Comparison of ENCODE assay signal across 11 cellular contexts in the genomic region with DNA sequence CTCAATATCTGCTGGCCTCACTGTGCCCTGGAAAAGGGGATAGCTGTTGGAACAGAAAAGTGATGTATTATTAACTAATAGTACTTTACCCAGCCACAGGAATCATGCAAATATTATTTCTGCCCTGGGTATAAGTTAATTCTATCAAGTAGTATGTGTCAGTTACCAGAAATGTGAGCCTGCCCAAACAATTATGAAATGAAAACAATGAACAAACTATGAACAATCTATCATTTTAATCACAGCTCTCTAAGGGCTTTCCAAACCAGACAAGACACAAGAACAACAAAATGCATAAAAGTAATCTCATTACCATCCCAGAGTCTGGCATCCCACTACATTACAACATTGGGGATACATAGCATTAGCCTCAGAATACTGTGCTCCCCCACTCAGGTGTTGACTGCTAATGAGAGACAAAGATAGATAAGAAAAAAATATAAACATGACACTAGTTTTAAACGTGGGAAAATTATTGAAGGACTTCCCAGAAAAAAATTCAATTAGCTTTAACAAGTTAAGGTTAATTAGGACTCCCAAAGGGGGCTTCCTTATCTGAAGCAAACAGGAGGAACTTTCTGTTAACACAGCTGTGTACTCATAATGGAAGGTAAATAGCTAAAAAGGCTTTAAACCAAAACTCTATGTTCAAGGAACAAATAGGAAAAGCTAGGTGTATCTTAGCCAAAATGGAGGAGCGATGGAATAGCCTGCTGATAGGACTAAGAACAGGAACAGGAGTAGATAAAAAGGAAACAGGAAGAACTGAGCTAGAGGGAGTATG. TPM values are rescaled to one million over a fixed set of nuclear protein-coding genes. Genes with fewer than 3 reads are reported as not detected.
DNase-seq lines count a peak whose midpoint lies in the region; ATAC-seq and TF ChIP-seq lines count a peak whose summit lies in the region.
"Had no signal": no experiment of that assay in that cellular context is flagged by ENCODE, and none has a peak within 500 bp of the region (broad histone marks: within the 10 kb centered on the region; RNA-seq: fewer than 3 reads in every experiment).

No MANE protein-coding gene starts in this region.

- peak overlapping the region in 3 of 5 donors; percentile 10 to 41 (median 35) for H3K9ac ChIP-seq in subcutaneous abdominal adipose tissue (ENCODE audit: low read length in 5 of 5)

- H3K9me3 ChIP-seq in subcutaneous abdominal adipose tissue (ENCODE audit: control insufficient read depth in 5 of 5, low read length in 5 of 5) = no peaks in the 10 kb centered on the region
- H3K9me3 ChIP-seq in effector memory CD4-positive, alpha-beta T cell (ENCODE audit: control insufficient read depth, low read length) = no peaks in the 10 kb centered on the region
- H3K9me3 ChIP-seq: pancreas had no signal

- H3K27me3 Mint-ChIP-seq in activated naive CD4-positive, alpha-beta T cell treated with anti-CD3 and anti-CD28 coated beads, Interleukin-2, amount 10 ng/mL, durations not matched to agents 7 days and 5 days = peaks cover 14% of the 10 kb centered on the region
- H3K27me3 Mint-ChIP-seq in WTC11 (ENCODE audit: low read depth) = peaks cover 11% of the 10 kb centered on the region

- H3K4me3 ChIP-seq in fibroblast of pulmonary artery (replicated peaks; ENCODE audit: low read depth, low read length) (peak overlapping the region; percentile 12), subcutaneous abdominal adipose tissue (ENCODE audit: low read depth in 1 of 5, low read length in 5 of 5) (no peak overlapping the region)
- H3K4me3 ChIP-seq in effector memory CD4-positive, alpha-beta T cell (ENCODE audit: insufficient read depth, low read depth, low read length, poor library complexity, severe bottlenecking) = no peak overlapping the region
- H3K4me3 ChIP-seq: pancreas had no signal

- no peak for DNase-seq in activated naive CD4-positive, alpha-beta T cell treated with anti-CD3 and anti-CD28 coated beads, Interleukin-2, amount 10 ng/mL, durations not matched to agents 7 days and 5 days
- no peak for DNase-seq in activated naive CD4-positive, alpha-beta T cell (lab: John Stamatoyannopoulos, UW)
- no peak for DNase-seq in WTC11 (ENCODE audit: low spot score)
- no peak for DNase-seq in fibroblast of pulmonary artery (ENCODE audit: low read depth)
- no peak for DNase-seq in omental fat pad (ENCODE audit: low spot score)
- no peak for DNase-seq in effector memory CD4-positive, alpha-beta T cell
- DNase-seq: C1 segment of cervical spinal cord, dermis blood vessel endothelial cell, pancreas had no signal

- peak overlapping the region; percentile 2 for H3K27ac Mint-ChIP-seq in activated naive CD4-positive, alpha-beta T cell treated with anti-CD3 and anti-CD28 coated beads, Interleukin-2, amount 10 ng/mL, durations not matched to agents 7 days and 5 days
- H3K27ac Mint-ChIP-seq in WTC11 = no peak overlapping the region

- H3K36me3 Mint-ChIP-seq in activated naive CD4-positive, alpha-beta T cell treated with anti-CD3 and anti-CD28 coated beads, Interleukin-2, amount 10 ng/mL, durations not matched to agents 7 days and 5 days = peaks cover 30% of the 10 kb centered on the region
- H3K36me3 Mint-ChIP-seq in WTC11 = peaks cover 4% of the 10 kb centered on the region; the same call in 1 of the 2 replicates

- H3K4me1 ChIP-seq in subcutaneous abdominal adipose tissue (ENCODE audit: control insufficient read depth in 5 of 5, insufficient read depth in 5 of 5, low read length in 5 of 5) = peaks cover 5 to 30% (median 22%) of the 10 kb centered on the region in 5 donors
- H3K4me1 ChIP-seq in effector memory CD4-positive, alpha-beta T cell (ENCODE audit: control insufficient read depth, insufficient read depth, low read length, poor library complexity, severe bottlenecking) = peaks cover 19% of the 10 kb centered on the region

- ATAC-seq in WTC11 (no peak), omental fat pad (ENCODE audit: low FRiP score) (no peak), HG02870 (IDR thresholded peaks at IDR 0.05; ENCODE audit: unreplicated experiment) (no peak)
- ATAC-seq: pancreas had no signal

- CTCF ChIA-PET in activated naive CD4-positive, alpha-beta T cell treated with anti-CD3 and anti-CD28 coated beads, Interleukin-2, amount 10 ng/mL, durations not matched to agents 7 days and 5 days (lab: Charles Lee) = interaction anchor here (0.6 to 2.4 kb wide), 6 partner anchors 9 to 467 kb away, joined by 3 to 14 read pairs (median 6); a partner anchor contains a TSS
- CTCF ChIA-PET in WTC11 (lab: Charles Lee) = interaction anchor here (1.2 to 4.7 kb wide), 3 partner anchors 20 to 197 kb away, joined by 3 to 71 read pairs (median 4); no protein-coding TSS in a partner anchor

- no peaks in the 10 kb centered on the region for H3K9me3 Mint-ChIP-seq in activated naive CD4-positive, alpha-beta T cell treated with anti-CD3 and anti-CD28 coated beads, Interleukin-2, amount 10 ng/mL, durations not matched to agents 7 days and 5 days
- H3K9me3 Mint-ChIP-seq in WTC11 = no peaks in the 10 kb centered on the region

- POLR2A ChIA-PET in WTC11 (lab: Charles Lee) = no interaction called here

- H3K36me3 ChIP-seq in subcutaneous abdominal adipose tissue (ENCODE audit: control insufficient read depth in 5 of 5, insufficient read depth in 5 of 5, low read length in 5 of 5) = peaks cover 3 to 16% (median 9%) of the 10 kb centered on the region in 5 donors
- peaks cover 3% of the 10 kb centered on the region for H3K36me3 ChIP-seq in effector memory CD4-positive, alpha-beta T cell (ENCODE audit: control insufficient read depth, insufficient read depth, low read length)
- H3K36me3 ChIP-seq: pancreas had no signal

- H3K27me3 ChIP-seq in subcutaneous abdominal adipose tissue (ENCODE audit: control insufficient read depth in 5 of 5, insufficient read depth in 4 of 5, low read length in 5 of 5) = no peaks in the 10 kb centered on the region
- no peaks in the 10 kb centered on the region for H3K27me3 ChIP-seq in effector memory CD4-positive, alpha-beta T cell (replicated peaks; ENCODE audit: control insufficient read depth, insufficient read depth, low read length, poor library complexity, severe bottlenecking)
- H3K27me3 ChIP-seq: pancreas had no signal

- TF ChIP-seq CTCF in WTC11 (IDR thresholded peaks at IDR 0.05) = no peak
- TF ChIP-seq CTCF in fibroblast of pulmonary artery (IDR thresholded peaks at IDR 0.05; ENCODE audit: low read length, missing control alignments) = no peak
- TF ChIP-seq CTCF in omental fat pad (IDR thresholded peaks at IDR 0.05) = no peak

- peak overlapping the region; percentile 94 for H3K4me3 Mint-ChIP-seq in activated naive CD4-positive, alpha-beta T cell treated with anti-CD3 and anti-CD28 coated beads, Interleukin-2, amount 10 ng/mL, durations not matched to agents 7 days and 5 days
- H3K4me3 Mint-ChIP-seq in WTC11 = peak overlapping the region; percentile 84

- H3K27ac ChIP-seq in subcutaneous abdominal adipose tissue (ENCODE audit: low read depth, low read length) = peak overlapping the region; percentile 93
- H3K27ac ChIP-seq in effector memory CD4-positive, alpha-beta T cell (ENCODE audit: insufficient read depth, low read length, poor library complexity, severe bottlenecking) = no peak overlapping the region

- H3K4me1 Mint-ChIP-seq in activated naive CD4-positive, alpha-beta T cell treated with anti-CD3 and anti-CD28 coated beads, Interleukin-2, amount 10 ng/mL, durations not matched to agents 7 days and 5 days = peaks cover 38% of the 10 kb centered on the region
- H3K4me1 Mint-ChIP-seq in WTC11 = peaks cover 22% of the 10 kb centered on the region

TF ChIP-seq in WTC11, 78 proteins besides CTCF, POLR2A, EP300 and RAD21 (continues in another document):
- TF ChIP-seq ZNF671 (CRISPR knock-in tag; IDR thresholded peaks at IDR 0.05) = no peak
- TF ChIP-seq, protein P1, sequence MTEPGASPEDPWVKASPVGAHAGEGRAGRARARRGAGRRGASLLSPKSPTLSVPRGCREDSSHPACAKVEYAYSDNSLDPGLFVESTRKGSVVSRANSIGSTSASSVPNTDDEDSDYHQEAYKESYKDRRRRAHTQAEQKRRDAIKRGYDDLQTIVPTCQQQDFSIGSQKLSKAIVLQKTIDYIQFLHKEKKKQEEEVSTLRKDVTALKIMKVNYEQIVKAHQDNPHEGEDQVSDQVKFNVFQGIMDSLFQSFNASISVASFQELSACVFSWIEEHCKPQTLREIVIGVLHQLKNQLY (CRISPR knock-in tag; IDR thresholded peaks at IDR 0.05) = no peak
- TF ChIP-seq NR2C2 (CRISPR knock-in tag; IDR thresholded peaks at IDR 0.05) = no peak
- TF ChIP-seq ZNF219 (CRISPR knock-in tag; IDR thresholded peaks at IDR 0.05; ENCODE audit: borderline replicate concordance) = no peak
- no peak for TF ChIP-seq ZNF416 (CRISPR knock-in tag; IDR thresholded peaks at IDR 0.05)
- TF ChIP-seq, protein P2, sequence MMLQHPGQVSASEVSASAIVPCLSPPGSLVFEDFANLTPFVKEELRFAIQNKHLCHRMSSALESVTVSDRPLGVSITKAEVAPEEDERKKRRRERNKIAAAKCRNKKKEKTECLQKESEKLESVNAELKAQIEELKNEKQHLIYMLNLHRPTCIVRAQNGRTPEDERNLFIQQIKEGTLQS (CRISPR knock-in tag; conservative IDR thresholded peaks at IDR 0.05) = no peak
- TF ChIP-seq, protein P3, sequence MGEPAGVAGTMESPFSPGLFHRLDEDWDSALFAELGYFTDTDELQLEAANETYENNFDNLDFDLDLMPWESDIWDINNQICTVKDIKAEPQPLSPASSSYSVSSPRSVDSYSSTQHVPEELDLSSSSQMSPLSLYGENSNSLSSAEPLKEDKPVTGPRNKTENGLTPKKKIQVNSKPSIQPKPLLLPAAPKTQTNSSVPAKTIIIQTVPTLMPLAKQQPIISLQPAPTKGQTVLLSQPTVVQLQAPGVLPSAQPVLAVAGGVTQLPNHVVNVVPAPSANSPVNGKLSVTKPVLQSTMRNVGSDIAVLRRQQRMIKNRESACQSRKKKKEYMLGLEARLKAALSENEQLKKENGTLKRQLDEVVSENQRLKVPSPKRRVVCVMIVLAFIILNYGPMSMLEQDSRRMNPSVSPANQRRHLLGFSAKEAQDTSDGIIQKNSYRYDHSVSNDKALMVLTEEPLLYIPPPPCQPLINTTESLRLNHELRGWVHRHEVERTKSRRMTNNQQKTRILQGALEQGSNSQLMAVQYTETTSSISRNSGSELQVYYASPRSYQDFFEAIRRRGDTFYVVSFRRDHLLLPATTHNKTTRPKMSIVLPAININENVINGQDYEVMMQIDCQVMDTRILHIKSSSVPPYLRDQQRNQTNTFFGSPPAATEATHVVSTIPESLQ (CRISPR knock-in tag; IDR thresholded peaks at IDR 0.05) = no peak

RNA-seq across cellular contexts. Expression of a gene that starts 3.3 kb away (rescaled TPM):
- total RNA-seq in WTC11 (2021) = 28.9 to 30.3 TPM (median 29.1 TPM) in 3 replicates
- 10 to 100 TPM; 30.4 to 58.1 (median 38.0) TPM for total RNA-seq in omental fat pad

RNA-seq across cellular contexts. Expression of a gene that starts 41.6 kb away (rescaled TPM):
- total RNA-seq in WTC11 (2021) (24.1 to 28.2 TPM (median 26.2 TPM) in 3 replicates), omental fat pad (10 to 100 TPM; 15.4 to 27.0 (median 17.3) TPM)
